14 cellular contexts compared by ENCODE assay signal in the genomic region with DNA sequence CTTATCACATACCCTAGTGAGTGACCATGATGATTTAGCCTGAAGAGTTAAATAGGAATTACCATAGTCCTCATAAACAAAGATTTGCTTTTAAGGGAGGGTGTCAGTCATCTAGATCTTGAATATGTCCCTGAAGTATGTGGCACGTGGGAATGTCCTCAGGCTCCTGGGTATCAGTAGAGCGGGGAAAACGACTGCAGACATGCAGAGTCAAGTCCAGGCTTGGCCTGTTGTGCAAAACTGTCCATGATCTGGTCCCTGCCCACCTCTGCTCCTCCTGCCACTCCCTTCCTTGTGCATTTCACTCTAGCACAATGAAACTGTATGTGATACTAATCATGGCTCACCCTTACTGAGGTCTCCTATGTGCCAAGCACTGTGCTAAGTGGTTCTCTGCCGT. TPM values are rescaled to one million over a fixed set of nuclear protein-coding genes. Genes with fewer than 3 reads are reported as not detected.
DNase-seq lines count a peak whose midpoint lies in the region; ATAC-seq and TF ChIP-seq lines count a peak whose summit lies in the region.
"Had no signal": no experiment of that assay in that cellular context is flagged by ENCODE, and none has a peak within 500 bp of the region (broad histone marks: within the 10 kb centered on the region; RNA-seq: fewer than 3 reads in every experiment).

No MANE protein-coding gene starts in this region.

- no peaks in the 10 kb centered on the region for H3K9me3 Mint-ChIP-seq in WTC11
- H3K9me3 Mint-ChIP-seq: H9 had no signal

- H3K36me3 Mint-ChIP-seq in WTC11: peaks cover 25% of the 10 kb centered on the region

- CTCF ChIA-PET in WTC11 (lab: Charles Lee): no interaction called here

- H3K9me3 ChIP-seq in esophagus muscularis mucosa (no peaks in the 10 kb centered on the region), suprapubic skin (no peaks in the 10 kb centered on the region)
- H3K9me3 ChIP-seq: BE2C had no signal

- peak overlapping the region; percentile 48; the same call in 1 of the 2 replicates for H3K27ac Mint-ChIP-seq in WTC11

- H3K36me3 ChIP-seq in H7 (replicated peaks; ENCODE audit: control insufficient read depth, insufficient read depth, low read length) (peaks cover under 1% of the 10 kb centered on the region), esophagus muscularis mucosa (peaks cover 21 to 39% (median 29%) of the 10 kb centered on the region in 4 donors), suprapubic skin (peaks cover 40% of the 10 kb centered on the region)

- DNase-seq in H7 (peak; percentile 12), WTC11 (ENCODE audit: low spot score) (no peak), esophagus muscularis mucosa (ENCODE audit: extremely low spot score) (peak; percentile 34), suprapubic skin (ENCODE audit: low spot score in 2 of 2) (no peak), left lobe of liver (ENCODE audit: low spot score) (no peak), substantia nigra (lab: John Stamatoyannopoulos, UW) (no peak), mesenteric fat pad (ENCODE audit: low spot score) (no peak)
- DNase-seq: BE2C; H9; NCI-H1436 treated with DMSO at 0.1 percent for 48 hours; NCI-H2081 treated with DMSO at 0.1 percent for 48 hours; NCI-H345; NCI-H69; NK-92 treated with Interleukin-12 subunit alpha and Interleukin-12 subunit beta, amount 100 ng/mL, for 24 hours had no signal

- H3K4me3 Mint-ChIP-seq in WTC11: no peak overlapping the region
- H3K4me3 Mint-ChIP-seq: H9 had no signal

- H3K4me1 ChIP-seq in esophagus muscularis mucosa (peaks cover 9 to 20% (median 12%) of the 10 kb centered on the region in 4 donors), suprapubic skin (peaks cover 30% of the 10 kb centered on the region)
- H3K4me1 ChIP-seq: BE2C had no signal

- intact Hi-C loops in esophagus muscularis mucosa (cut with DNase I): no loop called here

- POLR2A ChIA-PET in WTC11 (lab: Charles Lee): no interaction called here

- H3K27ac ChIP-seq in esophagus muscularis mucosa (replicated peaks in 1 of 4) (peak overlapping the region in 2 of 4 donors; percentile 50 to 52), suprapubic skin (peak overlapping the region; percentile 71), substantia nigra (ENCODE audit: low read depth, low read length, poor library complexity, severe bottlenecking) (no peak overlapping the region)

- H3K27me3 Mint-ChIP-seq in WTC11 (ENCODE audit: low read depth): no peaks in the 10 kb centered on the region

- TF ChIP-seq POLR2A in esophagus muscularis mucosa (IDR thresholded peaks at IDR 0.05; ENCODE audit: low read depth) (no peak), suprapubic skin (IDR thresholded peaks at IDR 0.05) (no peak)

- H3K4me1 Mint-ChIP-seq in WTC11: peaks cover 14% of the 10 kb centered on the region

- no peak for TF ChIP-seq CTCF in WTC11 (IDR thresholded peaks at IDR 0.05)
- no peak for TF ChIP-seq CTCF in esophagus muscularis mucosa (IDR thresholded peaks at IDR 0.05)
- no peak for TF ChIP-seq CTCF in suprapubic skin (IDR thresholded peaks at IDR 0.05)

- 94% methylated on average over 4 of the region's 4 CpGs for WGBS in esophagus muscularis mucosa
- 63% methylated on average over 4 of the region's 4 CpGs for WGBS in suprapubic skin

- ATAC-seq in WTC11 (no peak), left lobe of liver (no peak)

- TF ChIP-seq EP300 in esophagus muscularis mucosa (IDR thresholded peaks at IDR 0.05) (no peak), suprapubic skin (IDR thresholded peaks at IDR 0.05) (no peak)

- no peak overlapping the region for H3K4me3 ChIP-seq in H7 (ENCODE audit: insufficient read depth, low read depth, low read length)
- H3K4me3 ChIP-seq in esophagus muscularis mucosa: no peak overlapping the region
- H3K4me3 ChIP-seq in suprapubic skin: no peak overlapping the region

- H3K27me3 ChIP-seq in H7 (ENCODE audit: control insufficient read depth, insufficient read depth, low read length): no peaks in the 10 kb centered on the region
- H3K27me3 ChIP-seq in esophagus muscularis mucosa: no peaks in the 10 kb centered on the region
- no peaks in the 10 kb centered on the region for H3K27me3 ChIP-seq in suprapubic skin
- H3K27me3 ChIP-seq: BE2C had no signal

TF ChIP-seq in WTC11, 78 proteins besides CTCF, POLR2A, EP300 and RAD21:
- TF ChIP-seq TP53 (CRISPR knock-in tag; IDR thresholded peaks at IDR 0.05): no peak
- no peak for TF ChIP-seq RORB (CRISPR knock-in tag; IDR thresholded peaks at IDR 0.05)
- TF ChIP-seq, protein P1, sequence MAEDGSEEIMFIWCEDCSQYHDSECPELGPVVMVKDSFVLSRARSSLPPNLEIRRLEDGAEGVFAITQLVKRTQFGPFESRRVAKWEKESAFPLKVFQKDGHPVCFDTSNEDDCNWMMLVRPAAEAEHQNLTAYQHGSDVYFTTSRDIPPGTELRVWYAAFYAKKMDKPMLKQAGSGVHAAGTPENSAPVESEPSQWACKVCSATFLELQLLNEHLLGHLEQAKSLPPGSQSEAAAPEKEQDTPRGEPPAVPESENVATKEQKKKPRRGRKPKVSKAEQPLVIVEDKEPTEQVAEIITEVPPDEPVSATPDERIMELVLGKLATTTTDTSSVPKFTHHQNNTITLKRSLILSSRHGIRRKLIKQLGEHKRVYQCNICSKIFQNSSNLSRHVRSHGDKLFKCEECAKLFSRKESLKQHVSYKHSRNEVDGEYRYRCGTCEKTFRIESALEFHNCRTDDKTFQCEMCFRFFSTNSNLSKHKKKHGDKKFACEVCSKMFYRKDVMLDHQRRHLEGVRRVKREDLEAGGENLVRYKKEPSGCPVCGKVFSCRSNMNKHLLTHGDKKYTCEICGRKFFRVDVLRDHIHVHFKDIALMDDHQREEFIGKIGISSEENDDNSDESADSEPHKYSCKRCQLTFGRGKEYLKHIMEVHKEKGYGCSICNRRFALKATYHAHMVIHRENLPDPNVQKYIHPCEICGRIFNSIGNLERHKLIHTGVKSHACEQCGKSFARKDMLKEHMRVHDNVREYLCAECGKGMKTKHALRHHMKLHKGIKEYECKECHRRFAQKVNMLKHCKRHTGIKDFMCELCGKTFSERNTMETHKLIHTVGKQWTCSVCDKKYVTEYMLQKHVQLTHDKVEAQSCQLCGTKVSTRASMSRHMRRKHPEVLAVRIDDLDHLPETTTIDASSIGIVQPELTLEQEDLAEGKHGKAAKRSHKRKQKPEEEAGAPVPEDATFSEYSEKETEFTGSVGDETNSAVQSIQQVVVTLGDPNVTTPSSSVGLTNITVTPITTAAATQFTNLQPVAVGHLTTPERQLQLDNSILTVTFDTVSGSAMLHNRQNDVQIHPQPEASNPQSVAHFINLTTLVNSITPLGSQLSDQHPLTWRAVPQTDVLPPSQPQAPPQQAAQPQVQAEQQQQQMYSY (CRISPR knock-in tag; IDR thresholded peaks at IDR 0.05): no peak
- no peak for TF ChIP-seq HMGA2 (CRISPR knock-in tag; IDR thresholded peaks at IDR 0.05)
- TF ChIP-seq NR2C2 (CRISPR knock-in tag; IDR thresholded peaks at IDR 0.05): no peak
- TF ChIP-seq CBFB (CRISPR knock-in tag; IDR thresholded peaks at IDR 0.05; ENCODE audit: low read depth): no peak

RNA-seq across cellular contexts. Expression of a gene that starts 12.9 kb away (rescaled TPM):
- total RNA-seq in H7 (2014; rRNA removed; shearing (Covaris generic)): 54.5 and 57.1 TPM in 2 replicates
- total RNA-seq in WTC11 (2021) (80.7 to 99.1 TPM (median 98.8 TPM) in 3 replicates), esophagus muscularis mucosa (10 to 100 TPM; 12.3 to 24.1 (median 18.7) TPM), suprapubic skin (100 to 1,000 TPM in 1 of 4 donors, 10 to 100 TPM in 3; 42.8 to 147 (median 70.1) TPM), left lobe of liver (44.3 TPM), mesenteric fat pad (38.0 TPM)

RNA-seq across cellular contexts. Expression of a gene that starts 19.6 kb away (rescaled TPM):
- total RNA-seq in H7 (2014; rRNA removed; shearing (Covaris generic)): 71.9 and 121 TPM in 2 replicates
- total RNA-seq in WTC11 (2021) (67.9 to 68.9 TPM (median 68.2 TPM) in 3 replicates), esophagus muscularis mucosa (100 to 1,000 TPM; 222 to 374 (median 324) TPM), suprapubic skin (100 to 1,000 TPM; 138 to 185 (median 153) TPM), left lobe of liver (55.3 TPM), mesenteric fat pad (253 TPM)

RNA-seq across cellular contexts. Expression of a gene that starts 27.8 kb away (rescaled TPM):
- total RNA-seq in H7 (2014; rRNA removed; shearing (Covaris generic)): 4.6 and 7.7 TPM in 2 replicates
- total RNA-seq in WTC11 (2021): 19.3 to 23.5 TPM (median 22.6 TPM) in 3 replicates
- 1 to 10 TPM in 3 of 4 donors, under 1 TPM in 1; 0.42 to 3.6 (median 2.3) TPM for total RNA-seq in esophagus muscularis mucosa
- 10 to 100 TPM in 3 of 4 donors, 1 to 10 TPM in 1; 6.6 to 22.1 (median 13.4) TPM for total RNA-seq in suprapubic skin
- 0.33 TPM for total RNA-seq in left lobe of liver
- 0.61 TPM for total RNA-seq in mesenteric fat pad

Comparison
In these comparisons a context has a peak if more than half of its experiments do, and no peak if none do; other contexts are left out.
1. DNase-seq: peak in H7 (single experiment) and esophagus muscularis mucosa (single experiment); none in WTC11 (single experiment), suprapubic skin (0 of 2), left lobe of liver (single experiment), substantia nigra (0 of 49) and mesenteric fat pad (single experiment).